Comparison of ENCODE assay signal across 8 cellular contexts in the genomic region with DNA sequence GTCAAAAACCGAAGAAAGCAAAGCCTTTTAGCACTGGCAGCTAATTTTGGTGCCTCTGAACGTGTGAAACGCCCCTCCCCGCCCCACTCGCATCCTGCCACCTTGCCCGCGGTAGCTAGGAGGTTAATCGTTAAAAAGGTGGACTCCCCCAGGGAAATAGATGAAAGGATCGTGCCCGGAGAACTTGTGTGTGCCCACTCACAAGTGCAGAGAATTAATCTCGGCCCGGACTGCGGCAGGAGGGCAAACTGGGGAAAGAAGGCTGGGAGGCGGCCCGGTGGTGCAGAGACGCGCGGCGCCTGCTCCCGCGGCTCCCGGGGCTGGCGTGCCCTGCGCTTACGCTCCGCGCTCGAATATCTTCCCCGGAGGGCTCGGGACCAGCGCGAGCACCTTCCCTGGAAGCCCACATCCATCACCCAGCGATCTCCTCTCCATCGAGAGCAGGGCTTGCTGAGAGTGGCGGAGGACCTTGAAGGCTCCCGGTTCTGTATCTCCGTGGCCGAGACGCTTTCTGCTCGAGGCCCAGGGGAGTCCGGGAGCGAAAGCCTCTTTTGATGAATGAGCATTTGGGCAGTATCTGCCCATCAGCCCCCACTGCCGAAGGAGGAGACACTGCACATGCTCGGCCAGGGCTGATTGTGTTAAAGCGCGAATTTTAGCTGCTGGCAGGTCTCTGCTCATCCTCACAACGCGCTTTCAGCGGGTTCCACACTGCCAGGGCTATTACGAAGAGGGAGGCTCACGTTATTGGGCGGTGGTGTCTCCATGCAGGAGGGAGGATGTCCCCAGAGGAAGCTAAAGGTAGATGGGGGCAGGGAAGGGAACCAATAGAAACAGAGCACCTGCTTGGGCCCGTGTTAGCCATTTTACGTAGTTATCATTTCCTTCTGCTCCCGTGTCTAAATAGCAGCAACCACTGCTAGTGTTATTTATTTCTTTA. TPM values are rescaled to one million over a fixed set of nuclear protein-coding genes. Genes with fewer than 3 reads are reported as not detected.
DNase-seq lines count a peak whose midpoint lies in the region; FAIRE-seq and TF ChIP-seq lines count a peak whose summit lies in the region.

No MANE protein-coding gene starts in this region.

- H3K36me3 ChIP-seq in SU-DHL-6 (ENCODE audit: low read length) (no peaks in the 10 kb centered on the region), Karpas-422 (ENCODE audit: insufficient read depth, low read length) (no peaks in the 10 kb centered on the region)

- no peaks in the 10 kb centered on the region for H3F3A ChIP-seq in SU-DHL-6 (ENCODE audit: insufficient read depth)

- H3K9me3 ChIP-seq in SU-DHL-6 (ENCODE audit: insufficient read depth, low read length): no peaks in the 10 kb centered on the region
- H3K9me3 ChIP-seq in Karpas-422 (ENCODE audit: low read length): no peaks in the 10 kb centered on the region

- H3K79me2 ChIP-seq in SU-DHL-6 (ENCODE audit: insufficient read depth, low read length): no peaks in the 10 kb centered on the region
- no peaks in the 10 kb centered on the region for H3K79me2 ChIP-seq in Karpas-422 (ENCODE audit: low read length)

- H3K27me3 ChIP-seq in SU-DHL-6 (ENCODE audit: low read length) (no peaks in the 10 kb centered on the region), Karpas-422 (ENCODE audit: low read length) (no peaks in the 10 kb centered on the region)

- H3K9ac ChIP-seq in SU-DHL-6 (ENCODE audit: low read length) (peak overlapping the region; percentile 24; the same call in 1 of the 2 replicates), Karpas-422 (ENCODE audit: low read length) (no peak overlapping the region)

- peak overlapping the region; percentile 83 for H2AFZ ChIP-seq in SU-DHL-6 (ENCODE audit: low read depth, low read length, severe bottlenecking)
- H2AFZ ChIP-seq in Karpas-422 (ENCODE audit: low read length): no peak overlapping the region

- no peaks in the 10 kb centered on the region for H3K4me1 ChIP-seq in Karpas-422 (ENCODE audit: low read length)

- DNase-seq in D341Med (ENCODE audit: low spot score) (peak; percentile 80), GM20000 (ENCODE audit: low spot score) (peak; percentile 15), HTR-8/SVneo (ENCODE audit: insufficient read length, low spot score) (peak; percentile 25), left kidney (ENCODE audit: low read depth, low spot score) (peak; percentile 73), Karpas-422 (no peak)
- DNase-seq in stimulated activated CD4-positive, alpha-beta T cell treated with anti-CD3 and anti-CD28 coated beads, Interleukin-4, amount 100 ng/mL, for 1 hour: peak; percentile 19

- no peak for FAIRE-seq in HTR-8/SVneo (lab: Jason Lieb, UNC)

- peak overlapping the region; percentile 36 for H3K4me3 ChIP-seq in SU-DHL-6 (ENCODE audit: insufficient read depth, low read length, poor library complexity, severe bottlenecking)
- H3K4me3 ChIP-seq in Karpas-422 (ENCODE audit: low read length): no peak overlapping the region

- TF ChIP-seq CTCF in GM20000 (IDR thresholded peaks at IDR 0.05; ENCODE audit: extremely low read depth, missing control alignments): no peak
- TF ChIP-seq CTCF in SU-DHL-6 (IDR thresholded peaks at IDR 0.05; ENCODE audit: insufficient read depth, low read length, poor library complexity, severe bottlenecking): no peak

- peak overlapping the region; percentile 67 for H3K4me2 ChIP-seq in SU-DHL-6 (ENCODE audit: low read depth, low read length, poor library complexity, severe bottlenecking)
- no peak overlapping the region for H3K4me2 ChIP-seq in Karpas-422 (ENCODE audit: low read depth, low read length, poor library complexity, severe bottlenecking)

- H3K27ac ChIP-seq in SU-DHL-6 (ENCODE audit: low read depth, low read length) (no peak overlapping the region), cingulate gyrus (ENCODE audit: low read depth, low read length) (peak overlapping the region; percentile 29), Karpas-422 (ENCODE audit: low read length) (no peak overlapping the region)

- H4K20me1 ChIP-seq in SU-DHL-6 (ENCODE audit: low read depth, low read length) (no peaks in the 10 kb centered on the region), Karpas-422 (ENCODE audit: insufficient read depth, low read depth, low read length) (no peaks in the 10 kb centered on the region)

- H3K9me2 ChIP-seq in SU-DHL-6 (replicated peaks; ENCODE audit: insufficient read depth, low read length) (no peaks in the 10 kb centered on the region), Karpas-422 (replicated peaks; ENCODE audit: insufficient read depth, low read length) (no peaks in the 10 kb centered on the region)

RNA-seq across cellular contexts. Expression of a gene that starts 1.3 kb away (rescaled TPM):
- not detected in 2 replicates for total RNA-seq in Karpas-422 (2014; rRNA removed; shearing (Covaris generic); ENCODE audit: low replicate concordance)
